Comparison of ENCODE assay signal across 21 cellular contexts in genomic region chr1:7233646-7234470, GRCh38.
"Had no signal": no experiment of that assay in that cellular context is flagged by ENCODE, and none has a peak within 500 bp of the region (broad histone marks: within the 10 kb centered on the region; RNA-seq: fewer than 3 reads in every experiment).

No MANE protein-coding gene starts in this region.

- H3K27ac ChIP-seq: coronary artery, gastrocnemius medialis, heart right ventricle, left lung, psoas muscle, sigmoid colon, suprapubic skin, thyroid gland, upper lobe of left lung, uterus had no signal

- H3K27me3 ChIP-seq: gastrocnemius medialis, sigmoid colon, thyroid gland, upper lobe of left lung, uterus had no signal

- H3K4me3 Mint-ChIP-seq: natural killer cell treated with Interleukin-12 subunit alpha and Interleukin-12 subunit beta and Interleukin-15 and Interleukin-18, amount 100 ng/mL, for 72 hours; stimulated activated effector memory CD8-positive, alpha-beta T cell treated with anti-CD3 and anti-CD28 coated beads, Interleukin-12 subunit alpha, Interleukin-12 subunit beta, amount 100 ng/mL, for 72 hours had no signal

- DNase-seq: effector memory CD4-positive, alpha-beta T cell; gastrocnemius medialis; heart right ventricle; hypothalamus; left lung; mesenchymal stem cell; midbrain; psoas muscle; sigmoid colon; small intestine; stimulated activated CD4-positive, alpha-beta T cell treated with anti-CD3 and anti-CD28 coated beads, Interleukin-2, amount 100 ng/mL, for 48 hours; stimulated activated naive CD8-positive, alpha-beta T cell treated with anti-CD3 and anti-CD28 coated beads, Interleukin-15, Interleukin-2, amounts not matched to agents 100 U/mL and 50 U/mL, for 24 hours; thyroid gland; uterus had no signal

- ATAC-seq: esophagus mucosa; gastrocnemius medialis; heart right ventricle; left lung; natural killer cell treated with Interleukin-12 subunit alpha and Interleukin-12 subunit beta and Interleukin-15 and Interleukin-18, amount 100 ng/mL, for 72 hours; psoas muscle; stimulated activated effector memory CD8-positive, alpha-beta T cell treated with anti-CD3 and anti-CD28 coated beads, Interleukin-12 subunit alpha, Interleukin-12 subunit beta, amount 100 ng/mL, for 72 hours; stimulated activated naive CD8-positive, alpha-beta T cell treated with anti-CD3 and anti-CD28 coated beads, Interleukin-15, Interleukin-2, amounts not matched to agents 100 U/mL and 50 U/mL, for 24 hours had no signal

- H3K9me3 Mint-ChIP-seq: natural killer cell treated with Interleukin-12 subunit alpha and Interleukin-12 subunit beta and Interleukin-15 and Interleukin-18, amount 100 ng/mL, for 72 hours; stimulated activated effector memory CD8-positive, alpha-beta T cell treated with anti-CD3 and anti-CD28 coated beads, Interleukin-12 subunit alpha, Interleukin-12 subunit beta, amount 100 ng/mL, for 72 hours had no signal

- H3K36me3 Mint-ChIP-seq: natural killer cell treated with Interleukin-12 subunit alpha and Interleukin-12 subunit beta and Interleukin-15 and Interleukin-18, amount 100 ng/mL, for 72 hours; stimulated activated effector memory CD8-positive, alpha-beta T cell treated with anti-CD3 and anti-CD28 coated beads, Interleukin-12 subunit alpha, Interleukin-12 subunit beta, amount 100 ng/mL, for 72 hours had no signal

- H3K36me3 ChIP-seq: gastrocnemius medialis, heart right ventricle, left lung, sigmoid colon, suprapubic skin, thyroid gland, upper lobe of left lung, uterus had no signal

- H3K9me3 ChIP-seq: gastrocnemius medialis, heart right ventricle, left lung, psoas muscle, sigmoid colon, suprapubic skin, thyroid gland, upper lobe of left lung, uterus had no signal

- H3K4me1 ChIP-seq: gastrocnemius medialis, heart right ventricle, left lung, psoas muscle, sigmoid colon, suprapubic skin, thyroid gland, upper lobe of left lung, uterus had no signal

- H3K4me1 Mint-ChIP-seq: stimulated activated effector memory CD8-positive, alpha-beta T cell treated with anti-CD3 and anti-CD28 coated beads, Interleukin-12 subunit alpha, Interleukin-12 subunit beta, amount 100 ng/mL, for 72 hours had no signal

- H3K4me3 ChIP-seq: coronary artery, gastrocnemius medialis, heart right ventricle, left lung, lung, psoas muscle, sigmoid colon, suprapubic skin, thyroid gland, upper lobe of left lung, uterus had no signal

- H3K27ac Mint-ChIP-seq: natural killer cell treated with Interleukin-12 subunit alpha and Interleukin-12 subunit beta and Interleukin-15 and Interleukin-18, amount 100 ng/mL, for 72 hours; stimulated activated effector memory CD8-positive, alpha-beta T cell treated with anti-CD3 and anti-CD28 coated beads, Interleukin-12 subunit alpha, Interleukin-12 subunit beta, amount 100 ng/mL, for 72 hours had no signal
